ENCODE assay signal across 14 cellular contexts in the genomic region with DNA sequence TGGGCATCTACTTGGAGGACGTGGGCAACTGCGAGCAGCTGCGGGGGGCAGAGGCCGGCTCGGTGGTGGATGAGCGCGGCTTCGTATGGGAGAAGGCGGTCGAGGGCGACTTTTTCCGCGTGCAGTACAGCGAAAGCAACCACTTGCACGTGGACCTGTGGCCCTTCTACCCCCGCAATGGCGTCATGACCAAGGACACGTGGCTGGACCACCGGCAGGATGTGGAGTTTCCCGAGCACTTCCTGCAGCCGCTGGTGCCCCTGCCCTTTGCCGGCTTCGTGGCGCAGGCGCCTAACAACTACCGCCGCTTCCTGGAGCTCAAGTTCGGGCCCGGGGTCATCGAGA.
"Had no signal": no experiment of that assay in that cellular context is flagged by ENCODE, and none has a peak within 500 bp of the region (broad histone marks: within the 10 kb centered on the region; RNA-seq: fewer than 3 reads in every experiment).

No MANE protein-coding gene starts in this region.

- H3K27me3 ChIP-seq: body of pancreas, neutrophil, pancreas, spleen, tibial nerve, vagina had no signal

- FAIRE-seq: pancreas had no signal

- DNase-seq: activated CD4-positive, alpha-beta T cell treated with anti-CD3 and anti-CD28 coated beads, Interleukin-2, amount 10 ng/mL, durations not matched to agents 24 days and 14 days; activated naive CD8-positive, alpha-beta T cell treated with anti-CD3 and anti-CD28 coated beads for 36 hours; erythroblast; foreskin melanocyte; glutamatergic neuron; left ventricle myocardium superior; mesendoderm; spleen; T-cell had no signal

- H3K36me3 ChIP-seq: pancreas had no signal

- H3K4me3 ChIP-seq: body of pancreas, pancreas, spleen, tibial nerve, vagina had no signal

- H3K27ac ChIP-seq: body of pancreas, neutrophil, pancreas, vagina had no signal

- H3K4me1 ChIP-seq: pancreas had no signal

- H3K9me3 ChIP-seq: body of pancreas, neutrophil, pancreas, spleen, tibial nerve, vagina had no signal
